ENCODE assay signal across 8 cellular contexts in genomic region chr2:145752091-145752806, GRCh38.
DNase-seq lines count a peak whose midpoint lies in the region; ATAC-seq and TF ChIP-seq lines count a peak whose summit lies in the region.

No MANE protein-coding gene starts in this region.

- H3K27me3 ChIP-seq in prostate gland (replicated peaks; ENCODE audit: insufficient read depth), result no peaks in the 10 kb centered on the region
- H3K27me3 ChIP-seq in CD8-positive, alpha-beta memory T cell (ENCODE audit: insufficient read depth, low read length, poor library complexity, severe bottlenecking), result no peaks in the 10 kb centered on the region

- H3K27ac ChIP-seq in prostate gland, result peak overlapping the region in 1 of 2 donors; percentile 23
- H3K27ac ChIP-seq in CD8-positive, alpha-beta memory T cell (ENCODE audit: low read depth, low read length), result no peak overlapping the region

- peak in 3 of 4 experiments; percentile 45 to 60 (median 57) for TF ChIP-seq CTCF in prostate gland (IDR thresholded peaks at IDR 0.05)

- H3K4me3 Mint-ChIP-seq in CD8-positive, alpha-beta memory T cell, result no peak overlapping the region

- H3K4me1 Mint-ChIP-seq in CD8-positive, alpha-beta memory T cell, result no peaks in the 10 kb centered on the region

- no peaks in the 10 kb centered on the region for H3K27me3 Mint-ChIP-seq in CD8-positive, alpha-beta memory T cell

- H3K36me3 Mint-ChIP-seq in CD8-positive, alpha-beta memory T cell, result no peaks in the 10 kb centered on the region

- TF ChIP-seq POLR2A in prostate gland (IDR thresholded peaks at IDR 0.05), result no peak

- POLR2A ChIA-PET in CD8-positive, alpha-beta memory T cell (lab: Charles Lee), result no interaction called here

- H3K9me3 Mint-ChIP-seq in CD8-positive, alpha-beta memory T cell, result no peaks in the 10 kb centered on the region

- 12% methylated on average over 5 of the region's 5 CpGs for WGBS in prostate gland

- peak; percentile 15 for ATAC-seq in HG02884 (IDR thresholded peaks at IDR 0.05; ENCODE audit: unreplicated experiment)

- H3K36me3 ChIP-seq in prostate gland, result no peaks in the 10 kb centered on the region
- no peaks in the 10 kb centered on the region for H3K36me3 ChIP-seq in CD8-positive, alpha-beta memory T cell (ENCODE audit: insufficient read depth, low read length)

- DNase-seq in NCI-H510A treated with DMSO at 0.1 percent for 48 hours (lab: John Stamatoyannopoulos, UW), result peak; percentile 34
- DNase-seq in NCI-H510A (lab: John Stamatoyannopoulos, UW), result no peak
- peak; percentile 62 for DNase-seq in NCI-H1436 treated with DMSO at 0.1 percent for 48 hours (lab: John Stamatoyannopoulos, UW)
- DNase-seq in UCSD-AML1 (lab: John Stamatoyannopoulos, UW; ENCODE audit: unreplicated experiment), result peak; percentile 10
- peak; percentile 49 for DNase-seq in glomerular visceral epithelial cell (ENCODE audit: extremely low spot score)
- peak; percentile 14 for DNase-seq in prostate gland (ENCODE audit: low spot score)
- DNase-seq in CD8-positive, alpha-beta memory T cell, result no peak

- H3K4me1 ChIP-seq in prostate gland (replicated peaks), result peaks cover 3% of the 10 kb centered on the region
- no peaks in the 10 kb centered on the region for H3K4me1 ChIP-seq in CD8-positive, alpha-beta memory T cell (ENCODE audit: insufficient read depth, low read length)

- CTCF ChIA-PET in CD8-positive, alpha-beta memory T cell (lab: Charles Lee), result no interaction called here

- H3K4me3 ChIP-seq in prostate gland, result no peak overlapping the region
- no peak overlapping the region for H3K4me3 ChIP-seq in CD8-positive, alpha-beta memory T cell (ENCODE audit: low read length)

- no peak overlapping the region for H3K27ac Mint-ChIP-seq in CD8-positive, alpha-beta memory T cell

- no peaks in the 10 kb centered on the region for H3K9me3 ChIP-seq in prostate gland
- H3K9me3 ChIP-seq in CD8-positive, alpha-beta memory T cell (ENCODE audit: low read length), result no peaks in the 10 kb centered on the region

- intact Hi-C loops in prostate gland (cut with DNase I), result loop anchor here (5.0 kb wide), 1 partner anchor 1235 kb away; no protein-coding TSS in a partner anchor

Comparison
In these comparisons a context has a peak if more than half of its experiments do, and no peak if none do; other contexts are left out.
1. DNase-seq: peak in NCI-H510A treated with DMSO at 0.1 percent for 48 hours (single experiment), NCI-H1436 treated with DMSO at 0.1 percent for 48 hours (single experiment), UCSD-AML1 (single experiment), glomerular visceral epithelial cell (single experiment) and prostate gland (single experiment); none in NCI-H510A (single experiment) and CD8-positive, alpha-beta memory T cell (0 of 5).